ENCODE assay signal across 1 cellular context in genomic region chr1:222522105-222522915, GRCh38.
TF ChIP-seq lines count a peak whose summit lies in the region.

No MANE protein-coding gene starts in this region.

TF ChIP-seq in liver, 16 proteins besides CTCF, POLR2A, EP300 and RAD21 (continued from another document):
- TF ChIP-seq REST (IDR thresholded peaks at IDR 0.05) = peak; percentile 48
- peak; percentile 79 for TF ChIP-seq FOXA2 (IDR thresholded peaks at IDR 0.05)
TF ChIP-seq in liver: peak in this region for 12.
